In the genomic region with DNA sequence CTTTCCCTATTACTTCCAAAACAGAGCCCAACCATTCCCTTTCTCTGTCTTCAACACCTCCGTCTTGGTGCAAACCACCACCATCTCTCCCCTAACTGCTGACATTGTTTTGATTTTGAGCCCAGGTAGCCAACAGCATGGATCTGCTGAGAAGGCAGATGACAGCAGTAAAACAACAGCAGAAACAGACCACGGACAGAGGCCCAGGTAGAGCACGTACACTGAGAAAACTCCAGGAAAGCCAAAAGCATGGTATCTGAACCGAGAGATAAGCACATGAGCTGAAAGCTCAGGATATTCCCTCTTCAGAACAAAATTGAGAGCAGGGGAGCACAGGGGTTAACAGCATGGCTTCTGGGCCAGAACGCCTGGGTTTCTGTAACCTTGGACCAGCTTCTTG, we compare ENCODE assay signal across 19 cellular contexts. TPM values are rescaled to one million over a fixed set of nuclear protein-coding genes. Genes with fewer than 3 reads are reported as not detected.
DNase-seq lines count a peak whose midpoint lies in the region; ATAC-seq and TF ChIP-seq lines count a peak whose summit lies in the region.
"Had no signal": no experiment of that assay in that cellular context is flagged by ENCODE, and none has a peak within 500 bp of the region (broad histone marks: within the 10 kb centered on the region; RNA-seq: fewer than 3 reads in every experiment).

No MANE protein-coding gene starts in this region.

- POLR2A ChIA-PET in Panc1 (lab: Charles Lee): no interaction called here

- intact Hi-C loops in Panc1 (cut with micrococcal nuclease; ENCODE audit: unreplicated experiment): no loop called here
- intact Hi-C loops in upper lobe of right lung (cut with DNase I): no loop called here

- CTCF ChIA-PET in Panc1 (lab: Charles Lee): no interaction called here

- H2AFZ ChIP-seq in parathyroid adenoma: peak overlapping the region; percentile 81

- H3K4me3 ChIP-seq in Panc1 (ENCODE audit: low read depth in 2 of 2, low read length in 2 of 2) (no peak overlapping the region), coronary artery (no peak overlapping the region), parathyroid adenoma (ENCODE audit: low read depth, low read length) (no peak overlapping the region), upper lobe of right lung (no peak overlapping the region)
- H3K4me3 ChIP-seq: Peyer's patch had no signal

- H3K4me1 ChIP-seq in Panc1 (ENCODE audit: control insufficient read depth, insufficient read depth, low read length): peaks cover 30% of the 10 kb centered on the region
- H3K4me1 ChIP-seq in parathyroid adenoma: peaks cover 17% of the 10 kb centered on the region
- H3K4me1 ChIP-seq in upper lobe of right lung: peaks cover 12% of the 10 kb centered on the region

- H3K27ac ChIP-seq in Panc1 (ENCODE audit: low read length): peak overlapping the region; percentile 72
- no peak overlapping the region for H3K27ac ChIP-seq in coronary artery
- H3K27ac ChIP-seq in parathyroid adenoma: peak overlapping the region; percentile 84
- H3K27ac ChIP-seq in upper lobe of right lung: no peak overlapping the region
- H3K27ac ChIP-seq: HL-60, Peyer's patch had no signal

- no peaks in the 10 kb centered on the region for H3K79me2 ChIP-seq in parathyroid adenoma

- H3K9ac ChIP-seq in parathyroid adenoma: no peak overlapping the region

- no peak for TF ChIP-seq CTCF in Panc1 (IDR thresholded peaks at IDR 0.05)
- TF ChIP-seq CTCF in coronary artery (IDR thresholded peaks at IDR 0.05): no peak
- no peak for TF ChIP-seq CTCF in parathyroid adenoma (IDR thresholded peaks at IDR 0.05)
- no peak for TF ChIP-seq CTCF in upper lobe of right lung (IDR thresholded peaks at IDR 0.05)

- H3K36me3 ChIP-seq in Panc1 (ENCODE audit: control insufficient read depth, insufficient read depth, low read length) (no peaks in the 10 kb centered on the region), parathyroid adenoma (ENCODE audit: control insufficient read depth, insufficient read depth, low read length) (no peaks in the 10 kb centered on the region), upper lobe of right lung (no peaks in the 10 kb centered on the region)
- H3K36me3 ChIP-seq: Peyer's patch had no signal

- peak overlapping the region; percentile 8 for H3K4me2 ChIP-seq in parathyroid adenoma (ENCODE audit: low read length)

- no peak for TF ChIP-seq POLR2A in GM18505 (IDR thresholded peaks at IDR 0.05; ENCODE audit: borderline replicate concordance, extremely low read depth, insufficient read depth, insufficient read length)

- ATAC-seq in Panc1 (no peak), upper lobe of right lung (no peak), GM18520 (IDR thresholded peaks at IDR 0.05; ENCODE audit: unreplicated experiment) (no peak), GM18505 (IDR thresholded peaks at IDR 0.05; ENCODE audit: unreplicated experiment) (no peak)

- no TSS peak for BruUV-seq in Panc1 (replicated peaks; lab: Mats Ljungman, UMichigan)

- in situ Hi-C loops in Panc1 (cut with HindIII; ENCODE audit: low pct_unique_long_range_greater_than_20kb, low sequenced_read_pairs): no loop called here

- no peak for DNase-seq in Panc1 (ENCODE audit: low read depth, low spot score)
- peak; percentile 24 for DNase-seq in coronary artery (ENCODE audit: low spot score)
- DNase-seq in upper lobe of right lung: peak; percentile 2
- DNase-seq in HT-29 (ENCODE audit: low spot score): no peak
- DNase-seq: CD4-positive, CD25-positive, alpha-beta regulatory T cell; COR-L47; DMS79; HCEC 1CT; KG1; NCI-H1105; NCI-H2029; NCI-H226; NCI-H524; NCI-H774 had no signal

- no peaks in the 10 kb centered on the region for H3K9me3 ChIP-seq in Panc1 (ENCODE audit: control insufficient read depth, insufficient read depth, low read depth, low read length)
- no peaks in the 10 kb centered on the region for H3K9me3 ChIP-seq in parathyroid adenoma (ENCODE audit: control insufficient read depth, low read length)
- H3K9me3 ChIP-seq in upper lobe of right lung: no peaks in the 10 kb centered on the region
- H3K9me3 ChIP-seq: Peyer's patch had no signal

- H3K27me3 ChIP-seq in Panc1 (ENCODE audit: control insufficient read depth, insufficient read depth, low read length) (no peaks in the 10 kb centered on the region), parathyroid adenoma (ENCODE audit: control insufficient read depth, insufficient read depth, low read length) (no peaks in the 10 kb centered on the region), upper lobe of right lung (no peaks in the 10 kb centered on the region)
- H3K27me3 ChIP-seq: Peyer's patch had no signal

RNA-seq across cellular contexts. Expression of a gene that starts 18.9 kb away (rescaled TPM):
- total RNA-seq in Panc1 (2021; ENCODE audit: unreplicated experiment) (80.8 TPM), upper lobe of right lung (9.9 TPM)
- 60.3 TPM for polyA plus RNA-seq in Panc1 (2012; ENCODE audit: insufficient read length)
- total RNA-seq in HT-29 (2014; rRNA removed; shearing (Covaris generic)): 5.9 and 6.2 TPM in 2 replicates

Comparison
In these comparisons a context has a peak if more than half of its experiments do, and no peak if none do; other contexts are left out.
1. DNase-seq: peak in coronary artery (single experiment) and upper lobe of right lung (single experiment); none in Panc1 (single experiment) and HT-29 (single experiment).
2. H3K27ac ChIP-seq: peak in Panc1 (single experiment) and parathyroid adenoma (single experiment); none in coronary artery (0 of 2) and upper lobe of right lung (single experiment).